ENCODE assay signal across 8 cellular contexts in the genomic region with DNA sequence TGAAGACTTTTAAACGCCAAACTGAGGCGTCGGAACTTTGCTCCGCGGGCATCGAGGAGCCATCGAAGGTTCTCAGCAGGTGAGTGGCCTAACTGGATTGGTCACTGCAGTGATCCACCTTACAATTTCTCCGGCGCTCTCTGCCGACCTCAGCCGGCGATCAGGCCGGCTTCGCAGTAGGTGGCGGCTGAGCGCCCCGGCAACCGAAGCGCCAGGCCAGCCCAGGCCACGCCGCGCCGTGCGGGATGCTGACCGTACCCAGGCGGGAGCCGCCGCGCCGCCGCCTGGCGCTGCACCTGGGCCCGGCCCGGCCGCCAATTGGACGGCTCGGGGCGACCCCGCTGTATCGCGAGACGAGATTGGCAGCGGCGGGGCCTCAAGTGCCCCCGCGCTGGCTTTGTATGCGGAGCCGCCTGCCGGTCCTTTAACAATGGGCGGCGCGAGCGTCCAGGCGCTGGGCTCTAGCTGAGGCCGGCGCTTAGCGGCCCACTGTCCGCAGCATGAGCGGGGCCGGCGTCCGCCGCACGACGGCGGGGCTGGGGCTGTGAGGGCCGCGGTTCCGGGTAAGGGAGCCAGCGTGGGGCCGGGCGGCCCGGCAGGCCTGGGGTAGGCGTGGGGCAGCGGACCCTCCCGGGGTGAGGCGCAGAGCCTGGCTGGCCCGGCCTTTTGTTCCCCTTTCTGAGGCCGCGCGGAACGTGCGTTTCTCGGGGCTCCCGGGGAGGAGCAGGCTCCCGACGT.
DNase-seq lines count a peak whose midpoint lies in the region; ATAC-seq and TF ChIP-seq lines count a peak whose summit lies in the region.

A gene with protein sequence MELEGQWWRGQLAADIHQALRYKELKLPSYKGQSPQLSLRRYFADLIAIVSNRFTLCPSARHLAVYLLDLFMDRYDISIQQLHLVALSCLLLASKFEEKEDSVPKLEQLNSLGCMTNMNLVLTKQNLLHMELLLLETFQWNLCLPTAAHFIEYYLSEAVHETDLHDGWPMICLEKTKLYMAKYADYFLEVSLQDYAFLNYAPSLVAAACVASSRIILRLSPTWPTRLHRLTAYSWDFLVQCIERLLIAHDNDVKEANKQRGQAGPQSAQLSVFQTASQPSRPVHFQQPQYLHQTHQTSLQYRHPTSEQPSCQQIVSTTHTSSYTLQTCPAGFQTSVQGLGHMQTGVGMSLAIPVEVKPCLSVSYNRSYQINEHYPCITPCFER (plus strand): TSS at position 427 of the 738 bp plus-strand sequence. CDS start 811 bp downstream, outside the sequence.

- ATAC-seq in GM18498 (IDR thresholded peaks at IDR 0.05; ENCODE audit: unreplicated experiment): peak; percentile 92
- ATAC-seq in HG02840 (IDR thresholded peaks at IDR 0.05; ENCODE audit: low FRiP score, unreplicated experiment): peak; percentile 80

- in situ Hi-C loops in astrocyte of the cerebellum (cut with HindIII; ENCODE audit: low sequenced_read_pairs): no loop called here

- no peak for TF ChIP-seq CTCF in astrocyte of the cerebellum (IDR thresholded peaks at IDR 0.05; ENCODE audit: low read depth, low read length, missing control alignments)

- peak; percentile 85 for DNase-seq in NCI-H1436 (lab: John Stamatoyannopoulos, UW)
- DNase-seq in T-helper 22 cell (ENCODE audit: low read depth): peak; percentile 64
- DNase-seq in astrocyte of the cerebellum (ENCODE audit: low read depth): peak; percentile 73
- DNase-seq in hypothalamus (lab: John Stamatoyannopoulos, UW): peak in 50 of 51 donors; percentile 22 to 87 (median 72)
- peak; percentile 95 for DNase-seq in retina
- no peak for DNase-seq in cortex of kidney (lab: John Stamatoyannopoulos, UW)

- peak within 1 kb of the TSS; percentile 93 for H3K4me3 ChIP-seq in astrocyte of the cerebellum (ENCODE audit: low read depth, low read length)
